ENCODE assay signal across 9 cellular contexts in genomic region chr16:68263559-68264127, GRCh38. TPM values are rescaled to one million over a fixed set of nuclear protein-coding genes. Genes with fewer than 3 reads are reported as not detected.
DNase-seq lines count a peak whose midpoint lies in the region; ATAC-seq and TF ChIP-seq lines count a peak whose summit lies in the region.
"Had no signal": no experiment of that assay in that cellular context is flagged by ENCODE, and none has a peak within 500 bp of the region (broad histone marks: within the 10 kb centered on the region; RNA-seq: fewer than 3 reads in every experiment).

No MANE protein-coding gene starts in this region.

- H4K12ac ChIP-seq in trophoblast cell (ENCODE audit: low read depth, low read length), result peak overlapping the region; percentile 99

- peak overlapping the region; percentile 98 for H2BK120ac ChIP-seq in trophoblast cell (ENCODE audit: insufficient read depth, low read length, poor library complexity)

- H4K8ac ChIP-seq in trophoblast cell (ENCODE audit: low read depth, low read length), result peak overlapping the region; percentile 96

- peak; percentile 72 for TF ChIP-seq CTCF in endothelial cell (IDR thresholded peaks at IDR 0.05; ENCODE audit: unreplicated experiment)

- peak overlapping the region; percentile 100 for H3K18ac ChIP-seq in trophoblast cell (ENCODE audit: low read length)

- H3K79me1 ChIP-seq in trophoblast cell (ENCODE audit: low read length), result peaks cover 19% of the 10 kb centered on the region

- H3K4me3 ChIP-seq in MG63 (peak overlapping the region; percentile 72), trophoblast cell (ENCODE audit: low read depth, low read length) (peak overlapping the region; percentile 91)

- H3K36me3 Mint-ChIP-seq in endothelial cell (ENCODE audit: low read depth, unreplicated experiment), result peaks cover 2% of the 10 kb centered on the region

- H2AFZ ChIP-seq in trophoblast cell (ENCODE audit: insufficient read depth, low read length, poor library complexity), result peak overlapping the region; percentile 98

- H2BK5ac ChIP-seq in trophoblast cell (ENCODE audit: low read depth, low read length, poor library complexity), result peak overlapping the region; percentile 98

- peaks cover 18% of the 10 kb centered on the region for H3K27me3 Mint-ChIP-seq in endothelial cell (ENCODE audit: unreplicated experiment)

- peaks cover 15% of the 10 kb centered on the region for H3K79me2 ChIP-seq in trophoblast cell (ENCODE audit: control insufficient read depth, insufficient read depth, low read length, poor library complexity)

- H3K4ac ChIP-seq in trophoblast cell (ENCODE audit: low read depth, low read length), result peak overlapping the region; percentile 97

- H3K27me3 ChIP-seq in MG63 (no peaks in the 10 kb centered on the region), trophoblast cell (ENCODE audit: insufficient read depth, low read length) (no peaks in the 10 kb centered on the region)

- peak; percentile 3 for ATAC-seq in GM19023 (IDR thresholded peaks at IDR 0.05; ENCODE audit: unreplicated experiment)
- no peak for ATAC-seq in HG02840 (IDR thresholded peaks at IDR 0.05; ENCODE audit: low FRiP score, unreplicated experiment)

- H3K14ac ChIP-seq in trophoblast cell (ENCODE audit: low read length), result peak overlapping the region; percentile 94

- peaks cover 4 to 15% of the 10 kb centered on the region in 2 experiments for H3K4me1 ChIP-seq in trophoblast cell (ENCODE audit: control insufficient read depth in 1 of 2, insufficient read depth in 2 of 2, low read length in 2 of 2)

- H3K36me3 ChIP-seq in MG63, result no peaks in the 10 kb centered on the region; the same call in 1 of the 2 replicates
- peaks cover 14 to 15% of the 10 kb centered on the region in 2 experiments for H3K36me3 ChIP-seq in trophoblast cell (ENCODE audit: control insufficient read depth in 1 of 2, insufficient read depth in 2 of 2, low read length in 2 of 2)

- peak overlapping the region; percentile 96 for H4K91ac ChIP-seq in trophoblast cell (ENCODE audit: low read depth, low read length)

- peak overlapping the region; percentile 8 for H3K27ac Mint-ChIP-seq in endothelial cell (ENCODE audit: unreplicated experiment)

- H3K4me3 Mint-ChIP-seq in endothelial cell (ENCODE audit: unreplicated experiment), result peak overlapping the region; percentile 94

- H3K23ac ChIP-seq in trophoblast cell (ENCODE audit: low read length), result no peak overlapping the region

- H2AK5ac ChIP-seq in trophoblast cell (ENCODE audit: low read length), result peak overlapping the region; percentile 92

- DNase-seq in MG63 (no peak), endothelial cell (ENCODE audit: low spot score) (no peak), trophoblast cell (no peak), LoVo (ENCODE audit: low spot score) (no peak), Ammon's horn (ENCODE audit: low spot score) (no peak), HK-2 (ENCODE audit: unreplicated experiment) (no peak)

- H3K4me1 Mint-ChIP-seq in endothelial cell (ENCODE audit: unreplicated experiment), result peaks cover 13% of the 10 kb centered on the region

- H3K9me3 Mint-ChIP-seq in endothelial cell (ENCODE audit: unreplicated experiment), result no peaks in the 10 kb centered on the region

- H2BK12ac ChIP-seq in trophoblast cell (ENCODE audit: low read length), result peak overlapping the region; percentile 71

- peak overlapping the region; percentile 99 for H3K27ac ChIP-seq in trophoblast cell (ENCODE audit: low read depth, low read length)

- peak overlapping the region; percentile 82 for H3K9ac ChIP-seq in trophoblast cell (ENCODE audit: low read length)

- peak overlapping the region; percentile 93 for H3K4me2 ChIP-seq in trophoblast cell (ENCODE audit: low read length)

- no CpG with 5 or more reads among the region's 11 CpGs for WGBS in trophoblast cell (ENCODE audit: extremely low coverage, insufficient coverage, insufficient read length)

- H3K9me3 ChIP-seq in MG63 (no peaks in the 10 kb centered on the region), trophoblast cell (ENCODE audit: insufficient read depth, low read depth, low read length) (no peaks in the 10 kb centered on the region)

RNA-seq across cellular contexts. Expression of gene SLC7A6, which starts 0.7 kb away (rescaled TPM):
- 3.9 and 6.5 TPM in 2 replicates for total RNA-seq in MG63 (2014; rRNA removed; shearing (Covaris generic); ENCODE audit: low replicate concordance)
- 20.8 TPM for total RNA-seq in endothelial cell (ENCODE audit: unreplicated experiment)
- polyA plus RNA-seq in trophoblast cell (2013), result 65.1 and 75.5 TPM in 2 replicates

RNA-seq across cellular contexts. Expression of gene PLA2G15, which starts 18.5 kb away (rescaled TPM):
- total RNA-seq in MG63 (2014; rRNA removed; shearing (Covaris generic); ENCODE audit: low replicate concordance), result 10.4 and 13.7 TPM in 2 replicates
- total RNA-seq in endothelial cell (ENCODE audit: unreplicated experiment), result 14.9 TPM
- 22.1 and 24.6 TPM in 2 replicates for polyA plus RNA-seq in trophoblast cell (2013)

RNA-seq across cellular contexts. Expression of gene ESRP2, which starts 27.7 kb away (rescaled TPM):
- 0.36 TPM in 1 of 2 replicates, not detected in the other for total RNA-seq in MG63 (2014; rRNA removed; shearing (Covaris generic); ENCODE audit: low replicate concordance)
- total RNA-seq in endothelial cell (ENCODE audit: unreplicated experiment), result 0.64 TPM
- polyA plus RNA-seq in trophoblast cell (2013), result 30.4 and 31.7 TPM in 2 replicates
- total RNA-seq: T-helper 2 cell treated with Interferon-gamma antibody and Interleukin-4, amounts not matched to agents 100 ng/mL and 5 ng/mL, for 36 hours had no signal

RNA-seq across cellular contexts. Expression of gene SLC7A6OS, which starts 47.1 kb away (rescaled TPM):
- 5.5 and 5.7 TPM in 2 replicates for total RNA-seq in MG63 (2014; rRNA removed; shearing (Covaris generic); ENCODE audit: low replicate concordance)
- total RNA-seq in endothelial cell (ENCODE audit: unreplicated experiment), result 20.0 TPM
- 8.8 and 9.9 TPM in 2 replicates for polyA plus RNA-seq in trophoblast cell (2013)

RNA-seq across cellular contexts. Expression of gene PRMT7, which starts 47.2 kb away (rescaled TPM):
- total RNA-seq in MG63 (2014; rRNA removed; shearing (Covaris generic); ENCODE audit: low replicate concordance), result 42.5 and 81.1 TPM in 2 replicates
- total RNA-seq in endothelial cell (ENCODE audit: unreplicated experiment), result 42.8 TPM
- 32.7 and 33.3 TPM in 2 replicates for polyA plus RNA-seq in trophoblast cell (2013)
